In the genomic region with DNA sequence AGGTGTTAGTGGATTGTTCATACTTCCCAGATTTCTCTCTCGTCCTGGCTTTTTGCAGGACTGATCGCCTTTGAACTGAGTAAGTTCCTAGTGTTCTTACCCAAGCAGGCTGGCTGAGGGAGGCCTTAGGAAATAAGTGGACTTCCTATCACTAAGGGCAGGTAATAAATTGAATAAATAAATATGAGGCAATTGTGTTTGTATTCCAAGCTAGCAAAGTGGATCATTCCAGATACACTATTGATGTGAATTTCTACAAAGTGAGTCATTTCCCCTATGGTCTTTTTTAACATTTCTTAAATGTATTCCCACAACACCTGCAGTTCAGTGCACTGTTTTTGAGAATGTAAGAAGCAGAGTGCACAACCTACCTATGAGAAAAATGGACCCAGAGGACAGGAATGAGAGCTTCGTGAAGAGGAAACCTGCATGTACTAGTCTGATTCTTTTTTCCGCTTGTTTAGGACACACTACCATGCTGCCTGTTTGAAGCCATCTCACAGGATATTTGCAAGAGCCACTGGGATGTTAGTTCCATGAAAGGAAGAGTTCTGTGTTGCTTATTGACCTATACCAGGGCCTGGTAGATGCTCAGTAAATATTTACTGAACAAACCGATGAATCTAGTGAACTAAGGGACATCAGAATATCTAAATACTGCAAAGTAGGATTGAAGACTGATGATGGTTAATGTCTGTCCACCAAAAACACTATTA, we compare ENCODE assay signal across 23 cellular contexts.
"Had no signal": no experiment of that assay in that cellular context is flagged by ENCODE, and none has a peak within 500 bp of the region (broad histone marks: within the 10 kb centered on the region; RNA-seq: fewer than 3 reads in every experiment).

No MANE protein-coding gene starts in this region.

- H3K4me1 Mint-ChIP-seq: activated T-helper 17 cell treated with anti-CD3 and anti-CD28 coated beads, Interleukin-2, amount 50 U/mL, for 72 hours; brain; endodermal cell; nephron; WTC11 had no signal

- H3K9me3 ChIP-seq: neutrophil, ovary, psoas muscle, tibial artery had no signal

- H3K27ac ChIP-seq: hepatocyte, neutrophil, ovary, psoas muscle, tibial artery had no signal

- H3K36me3 ChIP-seq: neutrophil, ovary, tibial artery had no signal

- H3K27me3 ChIP-seq: hepatocyte, neutrophil, ovary, tibial artery had no signal

- H3K36me3 Mint-ChIP-seq: brain had no signal

- DNase-seq: activated CD8-positive, alpha-beta memory T cell treated with anti-CD3 and anti-CD28 coated beads for 24 hours; activated CD8-positive, alpha-beta memory T cell treated with anti-CD3 and anti-CD28 coated beads, Interleukin-2, amount 50 U/mL, for 4 hours; activated T-cell treated with anti-CD3 and anti-CD28 coated beads, Interleukin-2, amount 50 U/mL, for 24 hours; aorta; central memory CD4-positive, alpha-beta T cell; endodermal cell; left ventricle myocardium superior; mesenchymal stem cell; ovary; psoas muscle; stimulated activated CD4-positive, alpha-beta T cell treated with anti-CD3 and anti-CD28 coated beads, Interleukin-12 subunit alpha, Interleukin-12 subunit beta, amount 100 ng/mL, for 4 hours; stimulated activated CD4-positive, alpha-beta T cell treated with anti-CD3 and anti-CD28 coated beads, Interleukin-4, amount 100 ng/mL, for 4 hours; T1000; tibial artery had no signal

- H3K27me3 Mint-ChIP-seq: brain had no signal

- H3K4me3 Mint-ChIP-seq: activated T-cell treated with anti-CD3 and anti-CD28 coated beads, Interleukin-2, amount 50 U/mL, for 24 hours; activated T-helper 17 cell treated with anti-CD3 and anti-CD28 coated beads, Interleukin-2, amount 50 U/mL, for 72 hours; brain; endodermal cell; nephron; stimulated activated naive CD8-positive, alpha-beta T cell treated with anti-CD3 and anti-CD28 coated beads, Interleukin-15, Interleukin-2, amounts not matched to agents 100 ng/mL and 50 ng/mL, for 24 hours; T-helper 1 cell treated with Interleukin-12 subunit alpha and Interleukin-12 subunit beta and Interleukin-4 antibody, amounts not matched to agents 30 μg/mL and 1 μg/mL, for 36 hours; WTC11 had no signal

- H3K4me3 ChIP-seq: hepatocyte, ovary, psoas muscle, tibial artery had no signal

- H3K9me3 Mint-ChIP-seq: activated T-cell treated with anti-CD3 and anti-CD28 coated beads, Interleukin-2, amount 50 U/mL, for 24 hours; activated T-helper 17 cell treated with anti-CD3 and anti-CD28 coated beads, Interleukin-2, amount 50 U/mL, for 72 hours; T-helper 1 cell treated with Interleukin-12 subunit alpha and Interleukin-12 subunit beta and Interleukin-4 antibody, amounts not matched to agents 30 μg/mL and 1 μg/mL, for 36 hours had no signal

- H3K27ac Mint-ChIP-seq: activated naive CD4-positive, alpha-beta T cell treated with anti-CD3 and anti-CD28 coated beads, Interleukin-2, amount 50 U/mL, for 72 hours; activated T-cell treated with anti-CD3 and anti-CD28 coated beads, Interleukin-2, amount 50 U/mL, for 24 hours; activated T-helper 17 cell treated with anti-CD3 and anti-CD28 coated beads, Interleukin-2, amount 50 U/mL, for 72 hours; brain; endodermal cell; nephron; stimulated activated naive CD8-positive, alpha-beta T cell treated with anti-CD3 and anti-CD28 coated beads, Interleukin-15, Interleukin-2, amounts not matched to agents 100 ng/mL and 50 ng/mL, for 24 hours; T-helper 1 cell treated with Interleukin-12 subunit alpha and Interleukin-12 subunit beta and Interleukin-4 antibody, amounts not matched to agents 30 μg/mL and 1 μg/mL, for 36 hours; WTC11 had no signal

- H3K4me1 ChIP-seq: psoas muscle, tibial artery had no signal
